ENCODE assay signal across 29 cellular contexts in genomic region chr20:7124120-7124519, GRCh38.
"Had no signal": no experiment of that assay in that cellular context is flagged by ENCODE, and none has a peak within 500 bp of the region (broad histone marks: within the 10 kb centered on the region; RNA-seq: fewer than 3 reads in every experiment).

No MANE protein-coding gene starts in this region.

- H3K27me3 ChIP-seq: adrenal gland, body of pancreas, colonic mucosa, esophagus squamous epithelium, gastroesophageal sphincter had no signal

- H3K9me3 ChIP-seq: adrenal gland, body of pancreas, colonic mucosa, esophagus squamous epithelium, gastroesophageal sphincter had no signal

- DNase-seq: activated B cell treated with CpG ODN at 0.5 μM for 24 hours; activated CD4-positive, alpha-beta T cell treated with anti-CD3 and anti-CD28 coated beads for 48 hours; activated CD4-positive, alpha-beta T cell treated with anti-CD3 and anti-CD28 coated beads, Interleukin-2, amount 50 U/mL, for 1 hour; activated CD4-positive, alpha-beta T cell treated with anti-CD3 and anti-CD28 coated beads, Interleukin-2, amount 50 U/mL, for 48 hours; activated CD8-positive, alpha-beta memory T cell treated with anti-CD3 and anti-CD28 coated beads for 24 hours; activated CD8-positive, alpha-beta T cell treated with anti-CD3 and anti-CD28 coated beads for 36 hours; activated effector memory CD4-positive, alpha-beta T cell treated with anti-CD3 and anti-CD28 coated beads, Interleukin-2, amount 50 U/mL, for 16 hours; activated naive CD4-positive, alpha-beta T cell treated with anti-CD3 and anti-CD28 coated beads for 36 hours; activated naive CD8-positive, alpha-beta T cell treated with anti-CD3 and anti-CD28 coated beads for 36 hours; activated naive CD8-positive, alpha-beta T cell treated with anti-CD3 and anti-CD28 coated beads, Interleukin-2, amount 50 U/mL, for 24 hours; activated T-cell treated with anti-CD3 and anti-CD28 coated beads, Interleukin-2, amount 50 U/mL, for 1 hour; activated T-cell treated with anti-CD3 and anti-CD28 coated beads, Interleukin-2, amount 50 U/mL, for 48 hours; adrenal gland; amygdala; aorta; body of pancreas; central memory CD4-positive, alpha-beta T cell; cerebellar nuclear complex; colonic mucosa; effector CD8-positive, alpha-beta T cell; esophagus squamous epithelium; foreskin melanocyte; T-helper 1 cell; T-helper 17 cell; T1000; WERI-Rb-1 had no signal

- H3K27ac ChIP-seq: adrenal gland, body of pancreas, colonic mucosa, epithelial cell of prostate, esophagus squamous epithelium, gastroesophageal sphincter, WERI-Rb-1 had no signal

- H3K4me1 ChIP-seq: adrenal gland, body of pancreas, colonic mucosa, esophagus squamous epithelium, gastroesophageal sphincter had no signal

- H3K36me3 ChIP-seq: adrenal gland, colonic mucosa, esophagus squamous epithelium, gastroesophageal sphincter, WERI-Rb-1 had no signal

- ATAC-seq: activated CD4-positive, CD25-positive, alpha-beta regulatory T cell treated with anti-CD3 and anti-CD28 coated beads, Interleukin-2, amount 50 U/mL, for 24 hours; activated CD8-positive, alpha-beta T cell treated with anti-CD3 and anti-CD28 coated beads for 36 hours; activated naive CD8-positive, alpha-beta T cell treated with anti-CD3 and anti-CD28 coated beads, Interleukin-2, amount 50 U/mL, for 24 hours; body of pancreas; gastroesophageal sphincter; T-helper 17 cell had no signal

- H3K4me3 ChIP-seq: adrenal gland, body of pancreas, colonic mucosa, esophagus squamous epithelium, gastroesophageal sphincter had no signal
